ENCODE assay signal across 20 cellular contexts in the genomic region with DNA sequence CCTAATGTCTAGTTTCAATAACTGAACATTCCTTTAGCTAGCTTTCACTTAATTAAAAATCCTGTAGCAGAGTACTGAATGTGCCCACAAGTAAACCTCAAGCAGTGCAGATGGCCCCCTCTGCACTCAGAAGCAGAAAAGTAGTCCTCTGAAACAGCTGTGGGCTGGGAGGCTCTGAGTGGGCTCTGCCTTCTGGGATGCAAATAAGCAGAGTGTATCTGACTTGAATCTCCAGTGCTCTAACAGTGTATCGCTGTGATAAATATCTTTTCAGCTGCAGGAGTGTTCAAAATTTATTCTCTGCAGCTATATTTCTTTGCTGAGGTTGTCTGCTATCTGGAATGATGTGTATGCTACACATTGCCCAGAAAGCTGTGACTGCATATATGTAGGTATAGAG. TPM values are rescaled to one million over a fixed set of nuclear protein-coding genes. Genes with fewer than 3 reads are reported as not detected.
DNase-seq lines count a peak whose midpoint lies in the region; ATAC-seq and TF ChIP-seq lines count a peak whose summit lies in the region.
"Had no signal": no experiment of that assay in that cellular context is flagged by ENCODE, and none has a peak within 500 bp of the region (broad histone marks: within the 10 kb centered on the region; RNA-seq: fewer than 3 reads in every experiment).

No MANE protein-coding gene starts in this region.

- peaks cover 7% of the 10 kb centered on the region for H3K4me1 Mint-ChIP-seq in glutamatergic neuron (ENCODE audit: low read depth, unreplicated experiment)
- H3K4me1 Mint-ChIP-seq: CD14-positive monocyte; CD8-positive, alpha-beta memory T cell had no signal

- no peaks in the 10 kb centered on the region for H3K9me3 Mint-ChIP-seq in glutamatergic neuron (ENCODE audit: unreplicated experiment)

- no peaks in the 10 kb centered on the region for H3K36me3 Mint-ChIP-seq in glutamatergic neuron (ENCODE audit: unreplicated experiment)
- H3K36me3 Mint-ChIP-seq: CD14-positive monocyte; CD8-positive, alpha-beta memory T cell had no signal

- H3K27ac Mint-ChIP-seq in glutamatergic neuron (ENCODE audit: unreplicated experiment) = peak overlapping the region; percentile 16
- H3K27ac Mint-ChIP-seq: CD14-positive monocyte; CD4-positive, alpha-beta T cell; CD8-positive, alpha-beta memory T cell had no signal

- H3K27ac ChIP-seq in SK-N-MC = peak overlapping the region; percentile 95
- H3K27ac ChIP-seq: 22Rv1; BLaER1 treated with 17β-estradiol and CSF1 and Interleukin-3, amounts not matched to agents 10 nM and 100 nM had no signal

- no peaks in the 10 kb centered on the region for H3K27me3 Mint-ChIP-seq in glutamatergic neuron (ENCODE audit: unreplicated experiment)
- H3K27me3 Mint-ChIP-seq: CD4-positive, alpha-beta T cell; CD8-positive, alpha-beta memory T cell had no signal

- peak; percentile 6 for DNase-seq in NCI-H2171 treated with DMSO at 0.1 percent for 48 hours (lab: John Stamatoyannopoulos, UW)
- no peak for DNase-seq in NCI-H2171 (lab: John Stamatoyannopoulos, UW)
- no peak for DNase-seq in SK-N-MC (ENCODE audit: low read depth, low spot score)
- peak; percentile 60 for DNase-seq in glutamatergic neuron
- no peak for DNase-seq in hippocampal formation (lab: John Stamatoyannopoulos, UW)
- no peak for DNase-seq in GOT3 (lab: John Stamatoyannopoulos, UW)
- DNase-seq in NCI-H446 treated with DMSO at 0.1 percent for 48 hours (lab: John Stamatoyannopoulos, UW) = no peak
- DNase-seq: BE2C; CD4-positive, alpha-beta T cell; CD8-positive, alpha-beta memory T cell; DMS 273 treated with DMSO at 0.1 percent for 48 hours; DMS79; EL; GF-D8; H7; HCEC 1CT had no signal

- H3K36me3 ChIP-seq in SK-N-MC (ENCODE audit: insufficient read depth, low read length) = no peaks in the 10 kb centered on the region
- H3K36me3 ChIP-seq: BE2C; BLaER1 treated with 17β-estradiol and CSF1 and Interleukin-3, amounts not matched to agents 10 nM and 100 nM had no signal

- ATAC-seq in HG02571 (IDR thresholded peaks at IDR 0.05; ENCODE audit: unreplicated experiment) = no peak

- H3K4me3 Mint-ChIP-seq in glutamatergic neuron (ENCODE audit: unreplicated experiment) = no peak overlapping the region
- H3K4me3 Mint-ChIP-seq: CD14-positive monocyte; CD4-positive, alpha-beta T cell; CD8-positive, alpha-beta memory T cell had no signal

- H3K4me3 ChIP-seq in SK-N-MC = no peak overlapping the region
- H3K4me3 ChIP-seq: BLaER1 treated with 17β-estradiol and CSF1 and Interleukin-3, amounts not matched to agents 10 nM and 100 nM had no signal

- H3K9ac ChIP-seq in SK-N-MC (ENCODE audit: insufficient read length) = no peak overlapping the region
- H3K9ac ChIP-seq: BLaER1 treated with 17β-estradiol and CSF1 and Interleukin-3, amounts not matched to agents 10 nM and 100 nM had no signal

- no peak for TF ChIP-seq CTCF in glutamatergic neuron (IDR thresholded peaks at IDR 0.05; ENCODE audit: partially characterized antibody, unreplicated experiment)

- no peaks in the 10 kb centered on the region for H3K9me3 ChIP-seq in SK-N-MC (ENCODE audit: low read depth, low read length)
- H3K9me3 ChIP-seq: BE2C; BLaER1 treated with 17β-estradiol and CSF1 and Interleukin-3, amounts not matched to agents 10 nM and 100 nM had no signal

RNA-seq across cellular contexts. Expression of a gene that starts 44.8 kb away (rescaled TPM):
- total RNA-seq in glutamatergic neuron (ENCODE audit: unreplicated experiment) = 232 TPM
- total RNA-seq: CD8-positive, alpha-beta memory T cell had no signal

Comparison
In these comparisons a context has a peak if more than half of its experiments do, and no peak if none do; other contexts are left out.
1. DNase-seq: peak in NCI-H2171 treated with DMSO at 0.1 percent for 48 hours (single experiment) and glutamatergic neuron (single experiment); none in NCI-H2171 (single experiment), SK-N-MC (single experiment), hippocampal formation (0 of 2), GOT3 (single experiment) and NCI-H446 treated with DMSO at 0.1 percent for 48 hours (single experiment).